Comparison of ENCODE assay signal across 18 cellular contexts in the genomic region with DNA sequence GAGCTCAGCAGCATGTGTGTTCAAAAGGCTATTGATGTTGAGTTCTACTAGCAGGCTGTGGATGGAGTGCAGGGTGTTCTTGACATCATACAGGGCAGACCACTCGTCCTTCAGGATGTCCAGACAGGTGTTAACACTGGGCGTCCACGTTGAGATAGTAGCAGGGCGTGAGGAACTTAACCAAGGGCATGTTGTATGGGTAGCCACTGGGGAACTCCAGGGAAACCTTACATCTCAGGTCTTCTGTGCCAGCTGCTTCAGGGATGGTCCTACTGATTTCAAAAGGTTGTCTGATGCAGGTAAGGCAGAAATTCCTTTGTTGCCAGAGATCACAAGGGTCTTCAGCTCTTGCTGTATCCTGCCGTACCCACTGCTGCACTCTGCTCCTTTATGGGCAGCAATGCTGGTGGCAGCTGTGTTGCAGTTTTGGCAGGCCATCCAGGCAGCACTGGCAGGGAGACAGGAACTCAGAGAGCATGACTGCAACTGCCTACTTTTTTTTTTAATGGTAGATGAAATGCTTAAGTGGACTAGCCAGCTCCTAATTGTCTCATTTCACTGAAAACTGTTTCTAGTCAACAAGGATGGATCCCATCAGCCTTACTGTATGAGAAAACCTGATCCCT. TPM values are rescaled to one million over a fixed set of nuclear protein-coding genes. Genes with fewer than 3 reads are reported as not detected.
DNase-seq lines count a peak whose midpoint lies in the region; ATAC-seq and TF ChIP-seq lines count a peak whose summit lies in the region.
"Had no signal": no experiment of that assay in that cellular context is flagged by ENCODE, and none has a peak within 500 bp of the region (broad histone marks: within the 10 kb centered on the region; RNA-seq: fewer than 3 reads in every experiment).

No MANE protein-coding gene starts in this region.

- no peaks in the 10 kb centered on the region for H3K36me3 Mint-ChIP-seq in Calu3 (ENCODE audit: insufficient read depth, unreplicated experiment)

- no peaks in the 10 kb centered on the region for H3K27me3 Mint-ChIP-seq in Calu3 (ENCODE audit: unreplicated experiment)
- H3K27me3 Mint-ChIP-seq: activated naive CD8-positive, alpha-beta T cell treated with anti-CD3 and anti-CD28 coated beads, Interleukin-2, amount 50 U/mL, for 24 hours had no signal

- no peak for ATAC-seq in HG03378 (IDR thresholded peaks at IDR 0.05; ENCODE audit: unreplicated experiment)
- ATAC-seq: A549; activated naive CD8-positive, alpha-beta T cell treated with anti-CD3 and anti-CD28 coated beads, Interleukin-2, amount 50 U/mL, for 24 hours; gastrocnemius medialis had no signal

- H3K4me3 Mint-ChIP-seq in Calu3 (ENCODE audit: low read depth, unreplicated experiment) = no peak overlapping the region
- H3K4me3 Mint-ChIP-seq: activated CD4-positive, alpha-beta memory T cell treated with anti-CD3 and anti-CD28 coated beads for 36 hours; activated naive CD8-positive, alpha-beta T cell treated with anti-CD3 and anti-CD28 coated beads, Interleukin-2, amount 50 U/mL, for 24 hours had no signal

- TF ChIP-seq CTCF in cardiac muscle cell (IDR thresholded peaks at IDR 0.05; ENCODE audit: low read depth, low read length) (no peak), left ventricle myocardium inferior (IDR thresholded peaks at IDR 0.05; ENCODE audit: borderline replicate concordance) (no peak), Calu3 (IDR thresholded peaks at IDR 0.05; ENCODE audit: unreplicated experiment) (no peak)

- H3K27me3 ChIP-seq in cardiac muscle cell (no peaks in the 10 kb centered on the region), left ventricle myocardium inferior (ENCODE audit: low read depth) (no peaks in the 10 kb centered on the region)
- H3K27me3 ChIP-seq: gastrocnemius medialis, tibial nerve had no signal

- H3K4me3 ChIP-seq in cardiac muscle cell (no peak overlapping the region), left ventricle myocardium inferior (no peak overlapping the region)
- H3K4me3 ChIP-seq: A549, gastrocnemius medialis, PC-9, tibial nerve had no signal

- intact Hi-C loops in cardiac septum (cut with DNase I) (no loop called here), left ventricle myocardium inferior (cut with micrococcal nuclease) (no loop called here), Calu3 (cut with micrococcal nuclease; ENCODE audit: unreplicated experiment) (no loop called here)

- no peaks in the 10 kb centered on the region for H3K9me3 Mint-ChIP-seq in Calu3 (ENCODE audit: low read depth, unreplicated experiment)

- H3K27ac Mint-ChIP-seq in Calu3 (ENCODE audit: unreplicated experiment) = no peak overlapping the region
- H3K27ac Mint-ChIP-seq: activated CD4-positive, alpha-beta memory T cell treated with anti-CD3 and anti-CD28 coated beads for 36 hours; activated naive CD8-positive, alpha-beta T cell treated with anti-CD3 and anti-CD28 coated beads, Interleukin-2, amount 50 U/mL, for 24 hours had no signal

- H3K4me1 ChIP-seq in cardiac muscle cell (ENCODE audit: low read depth) = peaks cover 37% of the 10 kb centered on the region
- peaks cover 2% of the 10 kb centered on the region for H3K4me1 ChIP-seq in left ventricle myocardium inferior
- H3K4me1 ChIP-seq: A549, gastrocnemius medialis, tibial nerve had no signal

- CTCF ChIA-PET in Calu3 (lab: Charles Lee) = interaction anchor here (0.6 kb wide), 2 partner anchors 25 to 102 kb away, joined by 4 to 7 read pairs; no protein-coding TSS in a partner anchor

- no TSS peak for BruUV-seq in Calu3 (replicated peaks; lab: Mats Ljungman, UMichigan)

- DNase-seq in cardiac muscle cell (ENCODE audit: low read depth in 1 of 2, low spot score in 1 of 2) (peak; percentile 11 to 39), cardiac septum (ENCODE audit: low spot score) (no peak), NCI-H446 treated with DMSO at 0.1 percent for 48 hours (lab: John Stamatoyannopoulos, UW) (peak; percentile 83), left ventricle myocardium inferior (peak; percentile 26), HuH-7 (ENCODE audit: low spot score) (no peak), Calu3 (no peak), activated gamma-delta T cell treated with Interleukin-2 at 50 U/mL for 16 hours (no peak)
- DNase-seq: activated CD4-positive, alpha-beta memory T cell treated with anti-CD3 and anti-CD28 coated beads for 36 hours; activated naive CD8-positive, alpha-beta T cell treated with anti-CD3 and anti-CD28 coated beads, Interleukin-2, amount 50 U/mL, for 24 hours; cerebellar nuclear complex; gastrocnemius medialis; mesendoderm; NCI-H187; PC-9; stimulated activated CD4-positive, alpha-beta T cell treated with anti-CD3 and anti-CD28 coated beads, Interleukin-4, amount 100 ng/mL, for 4 hours had no signal

- H3K9me3 ChIP-seq in cardiac muscle cell (ENCODE audit: low read depth) (no peaks in the 10 kb centered on the region), left ventricle myocardium inferior (replicated peaks) (peaks cover 5% of the 10 kb centered on the region)
- H3K9me3 ChIP-seq: A549, gastrocnemius medialis, tibial nerve had no signal

- H3K27ac ChIP-seq in cardiac muscle cell = peak overlapping the region; percentile 24
- H3K27ac ChIP-seq in left ventricle myocardium inferior (replicated peaks) = no peak overlapping the region
- H3K27ac ChIP-seq: A549, gastrocnemius medialis, PC-9, tibial nerve had no signal

- H3K36me3 ChIP-seq in cardiac muscle cell (no peaks in the 10 kb centered on the region), left ventricle myocardium inferior (no peaks in the 10 kb centered on the region)
- H3K36me3 ChIP-seq: gastrocnemius medialis, tibial nerve had no signal

- H3K4me1 Mint-ChIP-seq in Calu3 (ENCODE audit: low read depth, unreplicated experiment) = no peaks in the 10 kb centered on the region
- H3K4me1 Mint-ChIP-seq: activated naive CD8-positive, alpha-beta T cell treated with anti-CD3 and anti-CD28 coated beads, Interleukin-2, amount 50 U/mL, for 24 hours had no signal

RNA-seq across cellular contexts. Expression of gene RBBP8, which starts 32.5 kb away (rescaled TPM):
- total RNA-seq in cardiac muscle cell (20.6 and 30.1 TPM in 2 replicates), cardiac septum (7.2 TPM), left ventricle myocardium inferior (6.7 TPM), Calu3 (2022) (55.6 and 62.4 TPM in 2 replicates)
- polyA plus RNA-seq in cardiac muscle cell = 27.4 and 30.3 TPM in 2 replicates

Comparison
In these comparisons a context has a peak if more than half of its experiments do, and no peak if none do; other contexts are left out.
1. DNase-seq: peak in cardiac muscle cell (2 of 2), NCI-H446 treated with DMSO at 0.1 percent for 48 hours (single experiment) and left ventricle myocardium inferior (single experiment); none in cardiac septum (single experiment), HuH-7 (single experiment), Calu3 (single experiment) and activated gamma-delta T cell treated with Interleukin-2 at 50 U/mL for 16 hours (single experiment).